In the genomic region with DNA sequence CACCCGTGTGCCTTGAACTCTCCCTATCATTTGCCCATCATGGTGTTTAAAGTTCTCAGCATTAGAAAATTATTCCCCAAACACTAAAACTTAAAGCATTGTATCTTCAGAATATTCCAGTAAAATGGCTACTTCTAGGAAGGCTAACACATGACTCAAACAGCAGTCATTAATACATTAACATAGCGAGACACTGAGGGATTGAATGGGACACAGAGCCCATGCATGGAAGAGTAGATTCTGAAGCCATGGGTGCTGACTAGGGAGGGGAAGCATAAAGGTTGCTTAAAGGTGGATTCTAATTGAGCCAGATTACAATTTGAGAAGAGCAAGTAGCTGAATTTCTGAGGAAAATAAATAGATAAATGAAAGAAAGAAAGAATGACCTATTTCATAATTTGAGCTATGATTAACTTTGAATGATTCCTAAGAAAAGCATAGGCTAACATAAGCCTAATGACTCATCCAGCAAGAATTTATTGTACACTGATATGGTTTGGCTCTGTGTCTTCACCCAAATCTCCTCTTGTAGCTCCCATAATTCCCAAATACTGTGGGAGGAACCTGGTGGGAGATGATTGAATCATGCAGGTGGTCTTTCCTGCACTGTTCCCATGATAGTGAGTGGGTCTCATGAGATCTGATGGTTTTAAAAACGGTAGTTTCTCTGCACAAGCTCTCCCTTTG, we compare ENCODE assay signal across 1 cellular context.
TF ChIP-seq lines count a peak whose summit lies in the region.

No MANE protein-coding gene starts in this region.

TF ChIP-seq in SK-N-SH, 30 proteins besides CTCF, POLR2A, EP300 and RAD21 (continued from another document):
- TF ChIP-seq, protein P1, sequence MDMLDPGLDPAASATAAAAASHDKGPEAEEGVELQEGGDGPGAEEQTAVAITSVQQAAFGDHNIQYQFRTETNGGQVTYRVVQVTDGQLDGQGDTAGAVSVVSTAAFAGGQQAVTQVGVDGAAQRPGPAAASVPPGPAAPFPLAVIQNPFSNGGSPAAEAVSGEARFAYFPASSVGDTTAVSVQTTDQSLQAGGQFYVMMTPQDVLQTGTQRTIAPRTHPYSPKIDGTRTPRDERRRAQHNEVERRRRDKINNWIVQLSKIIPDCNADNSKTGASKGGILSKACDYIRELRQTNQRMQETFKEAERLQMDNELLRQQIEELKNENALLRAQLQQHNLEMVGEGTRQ (IDR thresholded peaks at IDR 0.05; ENCODE audit: borderline replicate concordance, low read depth, low read length), result no peak
- TF ChIP-seq JUND (IDR thresholded peaks at IDR 0.05) (peak; percentile 81), NFIC (IDR thresholded peaks at IDR 0.05; ENCODE audit: borderline replicate concordance) (peak; percentile 24; the same call in 1 of the 2 replicates), FOSL2 (IDR thresholded peaks at IDR 0.05; ENCODE audit: borderline replicate concordance, low read depth) (peak; percentile 45; the same call in 1 of the 2 replicates), RXRA (IDR thresholded peaks at IDR 0.05; ENCODE audit: borderline replicate concordance, low read depth) (no peak), POLR2AphosphoS5 (IDR thresholded peaks at IDR 0.05; ENCODE audit: low read depth, low read length) (no peak), RCOR1 (IDR thresholded peaks at IDR 0.05; ENCODE audit: low read length) (no peak), MEF2A (IDR thresholded peaks at IDR 0.05; ENCODE audit: borderline replicate concordance, low read depth) (no peak)
- TF ChIP-seq, protein P2, sequence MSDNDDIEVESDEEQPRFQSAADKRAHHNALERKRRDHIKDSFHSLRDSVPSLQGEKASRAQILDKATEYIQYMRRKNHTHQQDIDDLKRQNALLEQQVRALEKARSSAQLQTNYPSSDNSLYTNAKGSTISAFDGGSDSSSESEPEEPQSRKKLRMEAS (IDR thresholded peaks at IDR 0.05; ENCODE audit: low read depth), result no peak
- TF ChIP-seq, protein P3, sequence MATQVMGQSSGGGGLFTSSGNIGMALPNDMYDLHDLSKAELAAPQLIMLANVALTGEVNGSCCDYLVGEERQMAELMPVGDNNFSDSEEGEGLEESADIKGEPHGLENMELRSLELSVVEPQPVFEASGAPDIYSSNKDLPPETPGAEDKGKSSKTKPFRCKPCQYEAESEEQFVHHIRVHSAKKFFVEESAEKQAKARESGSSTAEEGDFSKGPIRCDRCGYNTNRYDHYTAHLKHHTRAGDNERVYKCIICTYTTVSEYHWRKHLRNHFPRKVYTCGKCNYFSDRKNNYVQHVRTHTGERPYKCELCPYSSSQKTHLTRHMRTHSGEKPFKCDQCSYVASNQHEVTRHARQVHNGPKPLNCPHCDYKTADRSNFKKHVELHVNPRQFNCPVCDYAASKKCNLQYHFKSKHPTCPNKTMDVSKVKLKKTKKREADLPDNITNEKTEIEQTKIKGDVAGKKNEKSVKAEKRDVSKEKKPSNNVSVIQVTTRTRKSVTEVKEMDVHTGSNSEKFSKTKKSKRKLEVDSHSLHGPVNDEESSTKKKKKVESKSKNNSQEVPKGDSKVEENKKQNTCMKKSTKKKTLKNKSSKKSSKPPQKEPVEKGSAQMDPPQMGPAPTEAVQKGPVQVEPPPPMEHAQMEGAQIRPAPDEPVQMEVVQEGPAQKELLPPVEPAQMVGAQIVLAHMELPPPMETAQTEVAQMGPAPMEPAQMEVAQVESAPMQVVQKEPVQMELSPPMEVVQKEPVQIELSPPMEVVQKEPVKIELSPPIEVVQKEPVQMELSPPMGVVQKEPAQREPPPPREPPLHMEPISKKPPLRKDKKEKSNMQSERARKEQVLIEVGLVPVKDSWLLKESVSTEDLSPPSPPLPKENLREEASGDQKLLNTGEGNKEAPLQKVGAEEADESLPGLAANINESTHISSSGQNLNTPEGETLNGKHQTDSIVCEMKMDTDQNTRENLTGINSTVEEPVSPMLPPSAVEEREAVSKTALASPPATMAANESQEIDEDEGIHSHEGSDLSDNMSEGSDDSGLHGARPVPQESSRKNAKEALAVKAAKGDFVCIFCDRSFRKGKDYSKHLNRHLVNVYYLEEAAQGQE (IDR thresholded peaks at IDR 0.05; ENCODE audit: low read depth, low read length), result no peak
- TF ChIP-seq, protein P4, sequence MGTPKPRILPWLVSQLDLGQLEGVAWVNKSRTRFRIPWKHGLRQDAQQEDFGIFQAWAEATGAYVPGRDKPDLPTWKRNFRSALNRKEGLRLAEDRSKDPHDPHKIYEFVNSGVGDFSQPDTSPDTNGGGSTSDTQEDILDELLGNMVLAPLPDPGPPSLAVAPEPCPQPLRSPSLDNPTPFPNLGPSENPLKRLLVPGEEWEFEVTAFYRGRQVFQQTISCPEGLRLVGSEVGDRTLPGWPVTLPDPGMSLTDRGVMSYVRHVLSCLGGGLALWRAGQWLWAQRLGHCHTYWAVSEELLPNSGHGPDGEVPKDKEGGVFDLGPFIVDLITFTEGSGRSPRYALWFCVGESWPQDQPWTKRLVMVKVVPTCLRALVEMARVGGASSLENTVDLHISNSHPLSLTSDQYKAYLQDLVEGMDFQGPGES (IDR thresholded peaks at IDR 0.05; ENCODE audit: low read depth, low read length), result no peak
